21 cellular contexts compared by ENCODE assay signal in genomic region chr3:72567976-72568560, GRCh38.
A peak's percentile ranks its signal among the peaks of the same experiment; 100 is the strongest.
DNase-seq lines count a peak whose midpoint lies in the region; ATAC-seq and TF ChIP-seq lines count a peak whose summit lies in the region.
"Had no signal": no experiment of that assay in that cellular context is flagged by ENCODE, and none has a peak within 500 bp of the region (broad histone marks: within the 10 kb centered on the region; RNA-seq: fewer than 3 reads in every experiment).

No MANE protein-coding gene starts in this region.

- no peak for DNase-seq in stimulated activated naive CD8-positive, alpha-beta T cell treated with anti-CD3 and anti-CD28 coated beads, Interleukin-15, amount 100 ng/mL, for 72 hours
- no peak for DNase-seq in stimulated activated naive CD8-positive, alpha-beta T cell treated with anti-CD3 and anti-CD28 coated beads, Interleukin-15, Interleukin-2, amounts not matched to agents 100 U/mL and 50 U/mL, for 24 hours
- DNase-seq in left colon (peak in 1 of 2 donors; percentile 28), neural progenitor cell (ENCODE audit: low spot score) (peak; percentile 28), NCI-H1105 treated with DMSO at 0.1 percent for 48 hours (lab: John Stamatoyannopoulos, UW) (no peak), Peyer's patch (no peak)
- DNase-seq in stimulated activated CD8-positive, alpha-beta memory T cell treated with anti-CD3 and anti-CD28 coated beads, Interleukin-4, amount 100 ng/mL, for 48 hours, result no peak
- DNase-seq: DMS79; H9; HFFc6; Karpas-422; NCI-H1436; NCI-H187 treated with DMSO at 0.1 percent for 48 hours; NCI-H526; NK-92 treated with Interleukin-12 subunit alpha and Interleukin-12 subunit beta, amount 100 ng/mL, for 24 hours; SJCRH30; T-cell had no signal

- H3K36me3 ChIP-seq in neural progenitor cell (no peaks in the 10 kb centered on the region), Peyer's patch (no peaks in the 10 kb centered on the region)
- H3K36me3 ChIP-seq: SJCRH30 had no signal

- intact Hi-C loops in left colon (cut with DNase I, micrococcal nuclease), result no loop called here

- H2AFZ ChIP-seq in neural progenitor cell (replicated peaks), result no peak overlapping the region

- H3K9me3 ChIP-seq in neural progenitor cell (ENCODE audit: low read depth) (no peaks in the 10 kb centered on the region), Peyer's patch (no peaks in the 10 kb centered on the region)
- H3K9me3 ChIP-seq: A549, SJCRH30 had no signal

- no peak overlapping the region for H3K9ac ChIP-seq in neural progenitor cell

- H3K4me1 Mint-ChIP-seq in stimulated activated naive CD8-positive, alpha-beta T cell treated with anti-CD3 and anti-CD28 coated beads, Interleukin-15, amount 100 ng/mL, for 72 hours, result no peaks in the 10 kb centered on the region
- H3K4me1 Mint-ChIP-seq in neural progenitor cell, result peaks cover 26% of the 10 kb centered on the region
- H3K4me1 Mint-ChIP-seq: B cell, CD14-positive monocyte, T-cell had no signal

- no peaks in the 10 kb centered on the region for H3K9me3 Mint-ChIP-seq in stimulated activated naive CD8-positive, alpha-beta T cell treated with anti-CD3 and anti-CD28 coated beads, Interleukin-15, amount 100 ng/mL, for 72 hours
- no peaks in the 10 kb centered on the region for H3K9me3 Mint-ChIP-seq in neural progenitor cell
- H3K9me3 Mint-ChIP-seq: CD14-positive monocyte, H9, HFFc6, T-cell had no signal

- H3K27ac Mint-ChIP-seq in stimulated activated naive CD8-positive, alpha-beta T cell treated with anti-CD3 and anti-CD28 coated beads, Interleukin-15, amount 100 ng/mL, for 72 hours, result peak overlapping the region; percentile 12 to 61
- peak overlapping the region; percentile 29 for H3K27ac Mint-ChIP-seq in neural progenitor cell
- H3K27ac Mint-ChIP-seq: B cell, H9, HFFc6, T-cell had no signal

- H3K36me3 Mint-ChIP-seq in neural progenitor cell, result no peaks in the 10 kb centered on the region
- H3K36me3 Mint-ChIP-seq: CD14-positive monocyte, T-cell had no signal

- H3F3A ChIP-seq in neural progenitor cell (ENCODE audit: low read depth), result peaks cover 8% of the 10 kb centered on the region

- peaks cover 11% of the 10 kb centered on the region for H3K4me1 ChIP-seq in neural progenitor cell
- no peaks in the 10 kb centered on the region for H3K4me1 ChIP-seq in Peyer's patch
- H3K4me1 ChIP-seq: A549 had no signal

- H3K4me3 ChIP-seq in neural progenitor cell (no peak overlapping the region), Peyer's patch (no peak overlapping the region)
- H3K4me3 ChIP-seq: A549, SJCRH30 had no signal

- no peak overlapping the region for H3K4me3 Mint-ChIP-seq in stimulated activated naive CD8-positive, alpha-beta T cell treated with anti-CD3 and anti-CD28 coated beads, Interleukin-15, amount 100 ng/mL, for 72 hours
- peak overlapping the region; percentile 9 for H3K4me3 Mint-ChIP-seq in neural progenitor cell
- H3K4me3 Mint-ChIP-seq: B cell, CD14-positive monocyte, H9, HFFc6, T-cell had no signal

- H4K20me1 ChIP-seq in neural progenitor cell (ENCODE audit: low read depth), result no peaks in the 10 kb centered on the region

- no peaks in the 10 kb centered on the region for H3K27me3 Mint-ChIP-seq in stimulated activated naive CD8-positive, alpha-beta T cell treated with anti-CD3 and anti-CD28 coated beads, Interleukin-15, amount 100 ng/mL, for 72 hours
- peaks cover 6% of the 10 kb centered on the region for H3K27me3 Mint-ChIP-seq in neural progenitor cell (ENCODE audit: insufficient read depth, low read depth)
- H3K27me3 Mint-ChIP-seq: T-cell had no signal

- H3K27ac ChIP-seq in neural progenitor cell, result no peak overlapping the region
- no peak overlapping the region for H3K27ac ChIP-seq in Peyer's patch
- H3K27ac ChIP-seq: A549, SJCRH30 had no signal

- H3K27me3 ChIP-seq in neural progenitor cell (no peaks in the 10 kb centered on the region), Peyer's patch (no peaks in the 10 kb centered on the region)
- H3K27me3 ChIP-seq: SJCRH30 had no signal

- no peak for TF ChIP-seq POLR2A in Peyer's patch (IDR thresholded peaks at IDR 0.05)

- H3K4me2 ChIP-seq in neural progenitor cell, result no peak overlapping the region
- H3K4me2 ChIP-seq: A549 had no signal

- TF ChIP-seq CTCF in neural progenitor cell (IDR thresholded peaks at IDR 0.05) (no peak), Peyer's patch (IDR thresholded peaks at IDR 0.05) (no peak)

- no peaks in the 10 kb centered on the region for H3K79me2 ChIP-seq in neural progenitor cell (ENCODE audit: low read depth)

- no peak for ATAC-seq in stimulated activated naive CD8-positive, alpha-beta T cell treated with anti-CD3 and anti-CD28 coated beads, Interleukin-15, amount 100 ng/mL, for 72 hours
- ATAC-seq in stimulated activated naive CD8-positive, alpha-beta T cell treated with anti-CD3 and anti-CD28 coated beads, Interleukin-15, Interleukin-2, amounts not matched to agents 100 U/mL and 50 U/mL, for 24 hours, result no peak
- peak; percentile 81 for ATAC-seq in left colon
- ATAC-seq: A549, Panc1, T-cell had no signal
